Comparison of ENCODE assay signal across 8 cellular contexts in genomic region chrX:39688576-39689373, GRCh38.
DNase-seq lines count a peak whose midpoint lies in the region; ATAC-seq and TF ChIP-seq lines count a peak whose summit lies in the region.

No MANE protein-coding gene starts in this region.

- no peak for TF ChIP-seq RAD21 in Ishikawa (IDR thresholded peaks at IDR 0.05; ENCODE audit: low read depth)

- H3K9me3 ChIP-seq in endocrine pancreas (ENCODE audit: control insufficient read depth, low read length) (no peaks in the 10 kb centered on the region), subcutaneous abdominal adipose tissue (ENCODE audit: control insufficient read depth in 5 of 5, low read length in 5 of 5) (peaks cover 0 to 3% (median 0%) of the 10 kb centered on the region in 5 donors)

- TF ChIP-seq EP300 in Ishikawa (IDR thresholded peaks at IDR 0.05; ENCODE audit: borderline replicate concordance), result peak; percentile 21; the same call in 1 of the 2 replicates

- ATAC-seq in GM19455 (IDR thresholded peaks at IDR 0.05; ENCODE audit: unreplicated experiment) (no peak), HG03520 (IDR thresholded peaks at IDR 0.05; ENCODE audit: unreplicated experiment) (no peak)

- H3K4me1 ChIP-seq in endocrine pancreas (ENCODE audit: control insufficient read depth, insufficient read depth, low read length), result no peaks in the 10 kb centered on the region
- peaks cover 0 to 24% (median 12%) of the 10 kb centered on the region in 5 donors for H3K4me1 ChIP-seq in subcutaneous abdominal adipose tissue (ENCODE audit: control insufficient read depth in 5 of 5, insufficient read depth in 5 of 5, low read length in 5 of 5)

- H3K27ac ChIP-seq in VCaP (peak overlapping the region; percentile 61; the same call in 1 of the 2 replicates), subcutaneous abdominal adipose tissue (ENCODE audit: low read depth, low read length) (no peak overlapping the region)

- DNase-seq in C1 segment of cervical spinal cord (lab: John Stamatoyannopoulos, UW), result peak in 11 of 14 donors; percentile 9 to 72 (median 56)
- peak; percentile 70 for DNase-seq in medulla oblongata (ENCODE audit: extremely low spot score)

- H3K36me3 ChIP-seq in endocrine pancreas (ENCODE audit: control insufficient read depth, insufficient read depth, low read length) (no peaks in the 10 kb centered on the region), subcutaneous abdominal adipose tissue (ENCODE audit: control insufficient read depth in 5 of 5, insufficient read depth in 5 of 5, low read length in 5 of 5) (no peaks in the 10 kb centered on the region)

- TF ChIP-seq CTCF in VCaP (conservative IDR thresholded peaks at IDR 0.05), result no peak

- H3K27me3 ChIP-seq in endocrine pancreas (ENCODE audit: control insufficient read depth, insufficient read depth, low read length) (no peaks in the 10 kb centered on the region), subcutaneous abdominal adipose tissue (ENCODE audit: control insufficient read depth in 5 of 5, insufficient read depth in 4 of 5, low read length in 5 of 5) (peaks cover 0 to 30% (median 15%) of the 10 kb centered on the region in 5 donors)

- H3K9ac ChIP-seq in endocrine pancreas (ENCODE audit: control insufficient read depth, insufficient read depth, low read length), result peak overlapping the region; percentile 51
- no peak overlapping the region for H3K9ac ChIP-seq in subcutaneous abdominal adipose tissue (ENCODE audit: low read length in 5 of 5)

- no peak overlapping the region for H3K4me3 ChIP-seq in endocrine pancreas (ENCODE audit: control insufficient read depth, insufficient read depth, low read length)
- peak overlapping the region in 4 of 5 donors; percentile 25 to 55 (median 41) for H3K4me3 ChIP-seq in subcutaneous abdominal adipose tissue (ENCODE audit: low read depth in 1 of 5, low read length in 5 of 5)

TF ChIP-seq in Ishikawa, 13 proteins besides CTCF, POLR2A, EP300 and RAD21:
- no peak for TF ChIP-seq YY1 (IDR thresholded peaks at IDR 0.05; ENCODE audit: low read depth)
- TF ChIP-seq CEBPB (IDR thresholded peaks at IDR 0.05), result no peak
- TF ChIP-seq EGR1 (IDR thresholded peaks at IDR 0.05), result peak; percentile 74
- TF ChIP-seq ZBTB7A (IDR thresholded peaks at IDR 0.05; ENCODE audit: low read depth), result peak; percentile 64
- peak; percentile 34; the same call in 1 of the 2 replicates for TF ChIP-seq NFIC (IDR thresholded peaks at IDR 0.05)
- TF ChIP-seq MAX (IDR thresholded peaks at IDR 0.05), result peak; percentile 71
